16 cellular contexts compared by ENCODE assay signal in genomic region chr3:169348981-169349942, GRCh38.
DNase-seq lines count a peak whose midpoint lies in the region; ATAC-seq lines count a peak whose summit lies in the region.
"Had no signal": no experiment of that assay in that cellular context is flagged by ENCODE, and none has a peak within 500 bp of the region (broad histone marks: within the 10 kb centered on the region; RNA-seq: fewer than 3 reads in every experiment).

No MANE protein-coding gene starts in this region.

- peaks cover 32% of the 10 kb centered on the region for H3K4me1 ChIP-seq in mucosa of stomach (ENCODE audit: control insufficient read depth, insufficient read depth, low read length)

- no peak for ATAC-seq in HG03520 (IDR thresholded peaks at IDR 0.05; ENCODE audit: unreplicated experiment)
- no peak for ATAC-seq in HG02623 (IDR thresholded peaks at IDR 0.05; ENCODE audit: unreplicated experiment)
- ATAC-seq: Panc1 had no signal

- DNase-seq in EL, result peak; percentile 3
- DNase-seq in SK-N-MC (ENCODE audit: low read depth, low spot score), result no peak
- DNase-seq in epithelial cell of prostate (ENCODE audit: low read depth, low spot score), result peak; percentile 78
- no peak for DNase-seq in effector CD4-positive, alpha-beta T cell
- no peak for DNase-seq in NCI-H1092 (lab: John Stamatoyannopoulos, UW)
- DNase-seq: activated T-cell treated with anti-CD3 and anti-CD28 coated beads for 4 hours, H9, Karpas-422, NCI-H2171, right cardiac atrium had no signal

- H3K4me3 ChIP-seq in SK-N-MC (peak overlapping the region; percentile 60), mucosa of stomach (ENCODE audit: low read length) (no peak overlapping the region)

- H3K27me3 ChIP-seq in mucosa of stomach (ENCODE audit: control insufficient read depth, insufficient read depth, low read length), result no peaks in the 10 kb centered on the region

- H3K36me3 ChIP-seq in SK-N-MC (ENCODE audit: insufficient read depth, low read length), result no peaks in the 10 kb centered on the region
- H3K36me3 ChIP-seq in mucosa of stomach (ENCODE audit: control insufficient read depth, insufficient read depth, low read length), result no peaks in the 10 kb centered on the region

- H3K27ac ChIP-seq in SK-N-MC, result peak overlapping the region; percentile 85
- peak overlapping the region; percentile 88 for H3K27ac ChIP-seq in epithelial cell of prostate
- H3K27ac ChIP-seq: C4-2B, VCaP had no signal

- H3K9me3 ChIP-seq in SK-N-MC (ENCODE audit: low read depth, low read length), result no peaks in the 10 kb centered on the region
- H3K9me3 ChIP-seq in mucosa of stomach (ENCODE audit: control insufficient read depth, low read length), result no peaks in the 10 kb centered on the region

- H3K9ac ChIP-seq in SK-N-MC (ENCODE audit: insufficient read length), result peak overlapping the region; percentile 29
- peak overlapping the region; percentile 62 for H3K9ac ChIP-seq in mucosa of stomach (ENCODE audit: low read length)

Comparison
In these comparisons a context has a peak if more than half of its experiments do, and no peak if none do; other contexts are left out.
1. DNase-seq: peak in EL (single experiment) and epithelial cell of prostate (single experiment); none in SK-N-MC (single experiment), effector CD4-positive, alpha-beta T cell (single experiment) and NCI-H1092 (single experiment).